ENCODE assay signal across 23 cellular contexts in the genomic region with DNA sequence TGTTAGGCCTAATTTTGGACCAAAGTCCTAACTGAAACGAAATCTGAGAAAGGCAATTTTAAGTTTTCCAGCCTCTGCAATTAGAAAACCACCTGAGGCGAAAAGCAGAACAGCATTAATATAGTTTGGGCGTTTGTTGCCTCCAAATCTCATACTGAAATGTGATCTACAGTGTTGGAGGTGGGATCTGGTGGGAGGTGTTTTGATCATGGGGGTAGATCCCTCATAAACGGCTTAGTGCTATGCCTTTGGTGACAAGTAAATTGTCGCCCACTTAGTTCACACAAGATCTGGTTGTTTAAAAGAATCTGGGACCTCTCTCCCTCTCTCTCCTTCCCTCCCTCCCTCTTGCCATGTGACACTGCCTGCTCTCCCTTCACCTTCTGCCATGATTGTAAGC.
"Had no signal": no experiment of that assay in that cellular context is flagged by ENCODE, and none has a peak within 500 bp of the region (broad histone marks: within the 10 kb centered on the region; RNA-seq: fewer than 3 reads in every experiment).

No MANE protein-coding gene starts in this region.

- H3K9me3 ChIP-seq: gastrocnemius medialis, lower lobe of right lung, ovary, psoas muscle, sigmoid colon, thoracic aorta, tibial nerve, upper lobe of left lung had no signal

- H3K4me3 ChIP-seq: dorsolateral prefrontal cortex, gastrocnemius medialis, lower lobe of right lung, ovary, psoas muscle, sigmoid colon, thoracic aorta, tibial nerve, upper lobe of left lung had no signal

- DNase-seq: cortex of kidney; dorsolateral prefrontal cortex; effector CD4-positive, alpha-beta T cell; foreskin fibroblast; gastrocnemius medialis; head of caudate nucleus; left ventricle myocardium superior; lower lobe of right lung; natural killer cell; occipital lobe; ovary; posterior cingulate gyrus; psoas muscle; right cardiac atrium; sigmoid colon; stimulated activated CD4-positive, alpha-beta T cell treated with anti-CD3 and anti-CD28 coated beads, Interleukin-4, amount 100 ng/mL, for 4 hours; stimulated activated naive CD8-positive, alpha-beta T cell treated with anti-CD3 and anti-CD28 coated beads, Interleukin-15, Interleukin-2, amounts not matched to agents 100 U/mL and 50 U/mL, for 24 hours; upper lobe of left lung had no signal

- H3K36me3 ChIP-seq: gastrocnemius medialis, lower lobe of right lung, ovary, sigmoid colon, thoracic aorta, tibial nerve, upper lobe of left lung had no signal

- H3K27me3 ChIP-seq: dorsolateral prefrontal cortex, gastrocnemius medialis, ovary, sigmoid colon, tibial nerve, upper lobe of left lung had no signal

- H3K27ac ChIP-seq: epithelial cell of prostate, gastrocnemius medialis, lower lobe of right lung, ovary, psoas muscle, sigmoid colon, thoracic aorta, tibial nerve, upper lobe of left lung had no signal

- FAIRE-seq: keratinocyte, urothelium cell line had no signal
